Comparison of ENCODE assay signal across 17 cellular contexts in genomic region chr2:181264436-181264835, GRCh38.
A peak's percentile ranks its signal among the peaks of the same experiment; 100 is the strongest.
DNase-seq lines count a peak whose midpoint lies in the region; ATAC-seq and TF ChIP-seq lines count a peak whose summit lies in the region.
"Had no signal": no experiment of that assay in that cellular context is flagged by ENCODE, and none has a peak within 500 bp of the region (broad histone marks: within the 10 kb centered on the region; RNA-seq: fewer than 3 reads in every experiment).

No MANE protein-coding gene starts in this region.

- H3F3A ChIP-seq in PC-3 (ENCODE audit: low read length, unreplicated experiment), result no peaks in the 10 kb centered on the region

- H2AFZ ChIP-seq in PC-3 (ENCODE audit: low read length), result no peak overlapping the region
- H2AFZ ChIP-seq: GM23248 had no signal

- H3K36me3 Mint-ChIP-seq in naive thymus-derived CD4-positive, alpha-beta T cell, result peaks cover 8 to 34% (median 19%) of the 10 kb centered on the region in 5 donors
- H3K36me3 Mint-ChIP-seq: CD14-positive monocyte had no signal

- H3K27ac Mint-ChIP-seq in naive thymus-derived CD4-positive, alpha-beta T cell, result no peak overlapping the region
- H3K27ac Mint-ChIP-seq: CD14-positive monocyte; CD8-positive, alpha-beta T cell had no signal

- H3K9me2 ChIP-seq in PC-3 (replicated peaks; ENCODE audit: low read length), result no peaks in the 10 kb centered on the region

- H3K79me2 ChIP-seq in PC-3 (ENCODE audit: low read length), result no peaks in the 10 kb centered on the region

- H3K27me3 Mint-ChIP-seq in naive thymus-derived CD4-positive, alpha-beta T cell, result no peaks in the 10 kb centered on the region

- no peak overlapping the region for H3K9ac ChIP-seq in PC-3 (ENCODE audit: low read length)
- H3K9ac ChIP-seq: GM23248 had no signal

- intact Hi-C loops in PC-3 (cut with micrococcal nuclease), result no loop called here
- intact Hi-C loops in naive thymus-derived CD4-positive, alpha-beta T cell (cut with micrococcal nuclease), result no loop called here

- POLR2A ChIA-PET in PC-3 (lab: Charles Lee; ENCODE audit: unreplicated experiment), result no interaction called here
- POLR2A ChIA-PET in naive thymus-derived CD4-positive, alpha-beta T cell (lab: Charles Lee), result interaction anchor here (1.1 kb wide), 1 partner anchor 8 kb away, joined by 3 read pairs; no protein-coding TSS in a partner anchor

- DNase-seq in EH (ENCODE audit: low read depth) (peak; percentile 22), PC-3 (peak; percentile 39), brain microvascular endothelial cell (peak; percentile 2), non-pigmented ciliary epithelial cell (ENCODE audit: low read depth) (peak; percentile 15), T-helper 2 cell (no peak)
- DNase-seq in naive thymus-derived CD4-positive, alpha-beta T cell, result no peak
- DNase-seq: CD8-positive, alpha-beta T cell; COR-L47; DMS153; DMS79 treated with DMSO at 0.1 percent for 48 hours; GF-D8; GM23248; IMR-90 had no signal

- H3K9me3 Mint-ChIP-seq in naive thymus-derived CD4-positive, alpha-beta T cell, result peaks cover 0 to 9% (median 3%) of the 10 kb centered on the region in 11 donors
- H3K9me3 Mint-ChIP-seq: CD14-positive monocyte had no signal

- ATAC-seq in PC-3 (0 out of 2 replicates have a peak, but pooled peaks have one; percentile 13), HG02938 (IDR thresholded peaks at IDR 0.05; ENCODE audit: unreplicated experiment) (no peak), GM21528 (IDR thresholded peaks at IDR 0.05; ENCODE audit: low FRiP score, unreplicated experiment) (no peak)
- ATAC-seq in naive thymus-derived CD4-positive, alpha-beta T cell, result no peak
- ATAC-seq: CD8-positive, alpha-beta T cell had no signal

- no TSS peak for BruUV-seq in PC-3 (replicated peaks; lab: Mats Ljungman, UMichigan)

- CTCF ChIA-PET in PC-3 (lab: Charles Lee), result no interaction called here
- CTCF ChIA-PET in naive thymus-derived CD4-positive, alpha-beta T cell (lab: Charles Lee), result no interaction called here

- no peak overlapping the region for H3K4me3 Mint-ChIP-seq in naive thymus-derived CD4-positive, alpha-beta T cell
- H3K4me3 Mint-ChIP-seq: CD8-positive, alpha-beta T cell had no signal

- peaks cover 13 to 55% (median 40%) of the 10 kb centered on the region in 7 donors for H3K4me1 Mint-ChIP-seq in naive thymus-derived CD4-positive, alpha-beta T cell

- peaks cover 12% of the 10 kb centered on the region for H3K4me1 ChIP-seq in PC-3 (ENCODE audit: insufficient read depth, low read length)
- H3K4me1 ChIP-seq in naive thymus-derived CD4-positive, alpha-beta T cell (ENCODE audit: control insufficient read depth in 2 of 2, insufficient read depth in 2 of 2, low read length in 2 of 2), result peaks cover 0 to 3% of the 10 kb centered on the region in 2 donors

- no peaks in the 10 kb centered on the region for H4K20me1 ChIP-seq in PC-3 (ENCODE audit: low read length)

- TF ChIP-seq CTCF in PC-3 (conservative IDR thresholded peaks at IDR 0.05; ENCODE audit: low read depth, low read length), result no peak
- no peak for TF ChIP-seq CTCF in brain microvascular endothelial cell (IDR thresholded peaks at IDR 0.05; ENCODE audit: low read depth, low read length, missing control alignments)

- H3K4me3 ChIP-seq in PC-3 (ENCODE audit: low read length) (no peak overlapping the region), brain microvascular endothelial cell (ENCODE audit: low read depth, low read length) (no peak overlapping the region)
- no peak overlapping the region for H3K4me3 ChIP-seq in naive thymus-derived CD4-positive, alpha-beta T cell (ENCODE audit: low read length)
- H3K4me3 ChIP-seq: GM23248 had no signal

- in situ Hi-C loops in brain microvascular endothelial cell (cut with HindIII; ENCODE audit: low pct_ligation_motif_present, low sequenced_read_pairs), result no loop called here

- H3K9me3 ChIP-seq in PC-3 (ENCODE audit: low read length), result no peaks in the 10 kb centered on the region
- H3K9me3 ChIP-seq in naive thymus-derived CD4-positive, alpha-beta T cell (ENCODE audit: control insufficient read depth in 2 of 3, low read length in 3 of 3), result no peaks in the 10 kb centered on the region

- H3K36me3 ChIP-seq in PC-3 (ENCODE audit: low read depth, low read length) (no peaks in the 10 kb centered on the region), brain microvascular endothelial cell (replicated peaks) (no peaks in the 10 kb centered on the region)
- no peaks in the 10 kb centered on the region for H3K36me3 ChIP-seq in naive thymus-derived CD4-positive, alpha-beta T cell (ENCODE audit: control insufficient read depth in 2 of 3, insufficient read depth in 3 of 3, low read length in 3 of 3)

- H3K27me3 ChIP-seq in PC-3 (ENCODE audit: low read length) (no peaks in the 10 kb centered on the region), brain microvascular endothelial cell (replicated peaks) (no peaks in the 10 kb centered on the region)
- no peaks in the 10 kb centered on the region for H3K27me3 ChIP-seq in naive thymus-derived CD4-positive, alpha-beta T cell (ENCODE audit: control insufficient read depth in 2 of 2, insufficient read depth in 2 of 2, low read length in 2 of 2)

- H3K4me2 ChIP-seq in PC-3 (ENCODE audit: low read length), result peak overlapping the region; percentile 32; the same call in 1 of the 2 replicates

- H3K27ac ChIP-seq in PC-3 (ENCODE audit: low read length) (no peak overlapping the region), brain microvascular endothelial cell (peak overlapping the region; percentile 42)
- no peak overlapping the region for H3K27ac ChIP-seq in naive thymus-derived CD4-positive, alpha-beta T cell (ENCODE audit: low read depth, low read length)
- H3K27ac ChIP-seq: 22Rv1, GM23248 had no signal

Comparison
In these comparisons a context has a peak if more than half of its experiments do, and no peak if none do; other contexts are left out.
1. DNase-seq: peak in EH (single experiment), PC-3 (single experiment), brain microvascular endothelial cell (single experiment) and non-pigmented ciliary epithelial cell (single experiment); none in T-helper 2 cell (0 of 5) and naive thymus-derived CD4-positive, alpha-beta T cell (0 of 9).